ENCODE assay signal across 16 cellular contexts in the genomic region with DNA sequence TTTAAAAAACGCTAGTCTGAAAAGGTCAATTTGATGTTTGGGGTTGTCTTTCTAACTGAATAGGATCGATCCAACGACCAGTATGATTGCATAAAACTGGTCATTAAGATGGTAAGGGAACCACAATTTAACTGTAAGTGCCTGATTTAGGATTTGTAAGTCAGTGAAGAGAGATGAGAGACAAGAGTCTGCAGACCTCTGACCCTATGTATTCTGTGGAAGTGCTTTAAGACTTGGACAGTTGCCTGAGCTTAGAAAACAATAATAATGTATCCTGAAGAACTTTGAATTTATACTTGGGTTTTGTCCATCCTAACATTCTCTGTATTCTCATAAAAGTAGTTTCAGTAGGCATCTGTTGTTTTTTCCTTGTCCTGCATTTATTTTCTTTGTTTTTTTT.
DNase-seq lines count a peak whose midpoint lies in the region; ATAC-seq and TF ChIP-seq lines count a peak whose summit lies in the region.
"Had no signal": no experiment of that assay in that cellular context is flagged by ENCODE, and none has a peak within 500 bp of the region (broad histone marks: within the 10 kb centered on the region; RNA-seq: fewer than 3 reads in every experiment).

No MANE protein-coding gene starts in this region.

- no peaks in the 10 kb centered on the region for H3K36me3 Mint-ChIP-seq in osteocyte (ENCODE audit: unreplicated experiment)
- H3K36me3 Mint-ChIP-seq: CD8-positive, alpha-beta memory T cell had no signal

- no peak overlapping the region for H4K8ac ChIP-seq in mesenchymal stem cell (ENCODE audit: low read length)

- intact Hi-C loops in PC-3 (cut with micrococcal nuclease): no loop called here

- H3K4ac ChIP-seq in mesenchymal stem cell (ENCODE audit: low read depth in 1 of 2, low read length in 2 of 2): no peak overlapping the region

- H3K4me3 Mint-ChIP-seq in osteocyte (ENCODE audit: unreplicated experiment): no peak overlapping the region
- H3K4me3 Mint-ChIP-seq: CD8-positive, alpha-beta memory T cell; H9 had no signal

- H3K27me3 ChIP-seq in ACC112 (ENCODE audit: insufficient read depth, low read length) (no peaks in the 10 kb centered on the region), PC-3 (ENCODE audit: low read length) (no peaks in the 10 kb centered on the region), mesenchymal stem cell (ENCODE audit: control insufficient read depth in 1 of 2, insufficient read depth in 1 of 2, low read length in 2 of 2) (no peaks in the 10 kb centered on the region)
- H3K27me3 ChIP-seq: BLaER1 had no signal

- H3K14ac ChIP-seq in mesenchymal stem cell (ENCODE audit: low read length in 2 of 2): no peak overlapping the region

- no peak overlapping the region for H3K27ac Mint-ChIP-seq in osteocyte (ENCODE audit: unreplicated experiment)
- H3K27ac Mint-ChIP-seq: CD8-positive, alpha-beta memory T cell; H9 had no signal

- H3K4me1 ChIP-seq in ACC112 (ENCODE audit: control insufficient read depth, insufficient read depth, low read length, unreplicated experiment): no peaks in the 10 kb centered on the region
- H3K4me1 ChIP-seq in PC-3 (ENCODE audit: insufficient read depth, low read length): peaks cover 13% of the 10 kb centered on the region; the same call in 1 of the 2 replicates
- H3K4me1 ChIP-seq in mesenchymal stem cell (ENCODE audit: control insufficient read depth, insufficient read depth, low read depth, low read length): no peaks in the 10 kb centered on the region
- H3K4me1 ChIP-seq: BLaER1, Caco-2 had no signal

- DNase-seq in PC-3 (no peak), fibroblast of villous mesenchyme (ENCODE audit: low read depth) (peak; percentile 8), mesenchymal stem cell (peak; percentile 9), osteocyte (ENCODE audit: extremely low spot score, unreplicated experiment) (no peak), GM19238 (ENCODE audit: insufficient read length, low spot score) (no peak), KBM-7 (no peak)
- DNase-seq: AML-193; Caco-2; CD8-positive, alpha-beta memory T cell; GOT3; H9 had no signal

- no peak overlapping the region for H3K4me3 ChIP-seq in ACC112 (ENCODE audit: low read depth, low read length)
- H3K4me3 ChIP-seq in PC-3 (ENCODE audit: low read length): no peak overlapping the region
- no peak overlapping the region for H3K4me3 ChIP-seq in fibroblast of villous mesenchyme (ENCODE audit: low read depth, low read length)
- no peak overlapping the region for H3K4me3 ChIP-seq in mesenchymal stem cell (ENCODE audit: insufficient read depth in 1 of 2, low read depth in 1 of 2, low read length in 2 of 2)
- H3K4me3 ChIP-seq: BLaER1, K562 had no signal

- H2BK15ac ChIP-seq in mesenchymal stem cell (ENCODE audit: low read depth, poor library complexity, severe bottlenecking): no peak overlapping the region

- POLR2A ChIA-PET in PC-3 (lab: Charles Lee; ENCODE audit: unreplicated experiment): no interaction called here

- in situ Hi-C loops in KBM-7 (cut with MboI; ENCODE audit: low pct_unique_long_range_greater_than_20kb, low sequenced_read_pairs): no loop called here

- H3K79me1 ChIP-seq in mesenchymal stem cell (replicated peaks; ENCODE audit: low read length, poor library complexity, severe bottlenecking): no peaks in the 10 kb centered on the region

- TF ChIP-seq CTCF in PC-3 (conservative IDR thresholded peaks at IDR 0.05; ENCODE audit: low read depth, low read length) (no peak), fibroblast of villous mesenchyme (IDR thresholded peaks at IDR 0.05; ENCODE audit: insufficient read depth, low read depth, low read length) (no peak), osteocyte (IDR thresholded peaks at IDR 0.05) (no peak)

- H3K36me3 ChIP-seq in ACC112 (ENCODE audit: insufficient read depth, low read length) (no peaks in the 10 kb centered on the region), PC-3 (ENCODE audit: low read depth, low read length) (no peaks in the 10 kb centered on the region), mesenchymal stem cell (ENCODE audit: control insufficient read depth in 1 of 2, insufficient read depth in 2 of 2, low read depth in 1 of 2, low read length in 2 of 2) (no peaks in the 10 kb centered on the region)
- H3K36me3 ChIP-seq: BLaER1 had no signal

- ATAC-seq in PC-3: peak; percentile 61
- no peak for ATAC-seq in HG02571 (IDR thresholded peaks at IDR 0.05; ENCODE audit: unreplicated experiment)
- ATAC-seq: K562 had no signal

- H3K27ac ChIP-seq in ACC112 (ENCODE audit: low read depth, low read length) (peak overlapping the region; percentile 36), PC-3 (ENCODE audit: low read length) (peak overlapping the region; percentile 49), mesenchymal stem cell (ENCODE audit: low read length, poor library complexity, severe bottlenecking) (no peak overlapping the region)
- H3K27ac ChIP-seq: BLaER1, HL-60 had no signal

- no peaks in the 10 kb centered on the region for H4K20me1 ChIP-seq in PC-3 (ENCODE audit: low read length)
- H4K20me1 ChIP-seq: BLaER1 had no signal

- no peaks in the 10 kb centered on the region for H3F3A ChIP-seq in PC-3 (ENCODE audit: low read length, unreplicated experiment)

- WGBS in mesenchymal stem cell: 76% methylated on average over 3 of the region's 3 CpGs

- TSS peak; percentile 35 for BruUV-seq in PC-3 (replicated peaks; lab: Mats Ljungman, UMichigan)

- H3K4me2 ChIP-seq in PC-3 (ENCODE audit: low read length) (no peak overlapping the region), mesenchymal stem cell (ENCODE audit: low read length, poor library complexity, severe bottlenecking) (no peak overlapping the region)
- H3K4me2 ChIP-seq: BLaER1 had no signal

- H3K18ac ChIP-seq in mesenchymal stem cell (ENCODE audit: low read depth in 1 of 2, low read length in 2 of 2): no peak overlapping the region

- H2AK5ac ChIP-seq in mesenchymal stem cell (ENCODE audit: low read length, severe bottlenecking): no peak overlapping the region

- H2BK120ac ChIP-seq in mesenchymal stem cell (ENCODE audit: low read depth, low read length): no peak overlapping the region

- H2BK5ac ChIP-seq in mesenchymal stem cell (ENCODE audit: low read depth, low read length, poor library complexity, severe bottlenecking): no peak overlapping the region

- H3K9me2 ChIP-seq in PC-3 (replicated peaks; ENCODE audit: low read length): no peaks in the 10 kb centered on the region

- H2AFZ ChIP-seq in ACC112 (ENCODE audit: low read length, unreplicated experiment) (no peak overlapping the region), PC-3 (ENCODE audit: low read length) (no peak overlapping the region), mesenchymal stem cell (ENCODE audit: low read depth, low read length) (no peak overlapping the region)

- H4K91ac ChIP-seq in mesenchymal stem cell (ENCODE audit: low read length): no peak overlapping the region

- H2BK12ac ChIP-seq in mesenchymal stem cell (ENCODE audit: low read length in 2 of 2): no peak overlapping the region

- peaks cover 15% of the 10 kb centered on the region for H3K27me3 Mint-ChIP-seq in osteocyte (ENCODE audit: unreplicated experiment)

- H3K4me1 Mint-ChIP-seq in osteocyte (ENCODE audit: unreplicated experiment): peaks cover 5% of the 10 kb centered on the region
- H3K4me1 Mint-ChIP-seq: CD8-positive, alpha-beta memory T cell; H9 had no signal

- H3K79me2 ChIP-seq in ACC112 (ENCODE audit: control insufficient read depth, insufficient read depth, low read length, unreplicated experiment) (no peaks in the 10 kb centered on the region), PC-3 (ENCODE audit: low read length) (no peaks in the 10 kb centered on the region)

- H3K23ac ChIP-seq in mesenchymal stem cell (ENCODE audit: low read length in 2 of 2): no peak overlapping the region

- CTCF ChIA-PET in PC-3 (lab: Charles Lee): no interaction called here

- H3K9ac ChIP-seq in PC-3 (ENCODE audit: low read length) (no peak overlapping the region), mesenchymal stem cell (ENCODE audit: low read length) (no peak overlapping the region)
- H3K9ac ChIP-seq: BLaER1 had no signal

- H3K9me3 ChIP-seq in PC-3 (ENCODE audit: low read length): no peaks in the 10 kb centered on the region
- H3K9me3 ChIP-seq in mesenchymal stem cell (ENCODE audit: control insufficient read depth, low read length): no peaks in the 10 kb centered on the region
- H3K9me3 ChIP-seq: BLaER1, Caco-2 had no signal

- H3K9me3 Mint-ChIP-seq in osteocyte (ENCODE audit: unreplicated experiment): no peaks in the 10 kb centered on the region
- H3K9me3 Mint-ChIP-seq: CD8-positive, alpha-beta memory T cell; H9 had no signal

Comparison
In these comparisons a context has a peak if more than half of its experiments do, and no peak if none do; other contexts are left out.
1. DNase-seq: peak in fibroblast of villous mesenchyme (single experiment) and mesenchymal stem cell (single experiment); none in PC-3 (single experiment), osteocyte (single experiment), GM19238 (single experiment) and KBM-7 (single experiment).